In the genomic region with DNA sequence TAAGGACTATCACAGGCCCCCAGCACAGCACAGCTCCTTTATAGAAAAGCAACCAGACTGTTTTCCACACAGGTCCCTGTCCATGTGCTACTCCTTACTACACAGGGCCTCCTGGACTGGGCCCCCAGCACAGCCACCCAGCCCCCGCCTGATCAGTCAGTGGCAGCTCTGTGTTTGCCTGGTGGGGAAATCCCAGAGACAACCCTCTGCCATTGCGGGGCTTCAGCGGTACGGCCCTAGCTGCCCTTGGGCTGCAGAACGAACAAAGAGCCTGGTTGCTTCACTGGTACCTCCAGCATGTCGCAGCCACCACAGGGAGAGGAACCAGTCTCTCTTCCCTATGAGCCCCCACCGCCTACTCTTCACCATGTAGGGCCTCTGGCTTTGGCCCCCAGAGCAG, we compare ENCODE assay signal across 28 cellular contexts.
"Had no signal": no experiment of that assay in that cellular context is flagged by ENCODE, and none has a peak within 500 bp of the region (broad histone marks: within the 10 kb centered on the region; RNA-seq: fewer than 3 reads in every experiment).

No MANE protein-coding gene starts in this region.

- H3K27me3 ChIP-seq: hepatocyte, left lung, neural progenitor cell, ovary, stomach, testis, tibial artery, upper lobe of right lung had no signal

- H3K4me2 ChIP-seq: hepatocyte, neural progenitor cell had no signal

- H3K4me3 ChIP-seq: hepatocyte, left lung, lung, neural progenitor cell, ovary, prostate gland, skin epidermis, stomach, testis, tibial artery, upper lobe of right lung had no signal

- H3K36me3 ChIP-seq: ovary, prostate gland had no signal

- H3K27ac Mint-ChIP-seq: mesothelial cell of epicardium; natural killer cell; nephron progenitor cell; neural progenitor cell; stimulated activated naive B cell treated with anti-CD40 and anti-IgM and Interleukin-4, amounts not matched to agents 10 μg/mL and 1 μg/mL and 100 μg/mL, for 72 hours had no signal

- H3K9ac ChIP-seq: neural progenitor cell had no signal

- H3K4me1 ChIP-seq: left lung, neural progenitor cell, prostate gland, stomach, testis, tibial artery, upper lobe of right lung had no signal

- ATAC-seq: left cardiac atrium; left lung; natural killer cell; sciatic nerve; stimulated activated naive B cell treated with anti-CD40 and anti-IgM and Interleukin-4, amounts not matched to agents 10 μg/mL and 1 μg/mL and 100 μg/mL, for 72 hours; stimulated activated naive CD8-positive, alpha-beta T cell treated with anti-CD3 and anti-CD28 coated beads, Interleukin-15, Interleukin-2, amounts not matched to agents 100 U/mL and 50 U/mL, for 24 hours; upper lobe of right lung had no signal

- DNase-seq: kidney glomerular epithelial cell; left cardiac atrium; left lung; mesendoderm; naive B cell; natural killer cell; nephron progenitor cell; ovary; retina; right cardiac atrium; stimulated activated CD4-positive, alpha-beta T cell treated with anti-CD3 and anti-CD28 coated beads, Interleukin-12 subunit alpha, Interleukin-12 subunit beta, amount 100 ng/mL, for 4 hours; stimulated activated CD4-positive, alpha-beta T cell treated with anti-CD3 and anti-CD28 coated beads, Interleukin-15, amount 100 ng/mL, for 24 hours; stimulated activated CD4-positive, alpha-beta T cell treated with anti-CD3 and anti-CD28 coated beads, Interleukin-2, amount 100 ng/mL, for 24 hours; stimulated activated CD4-positive, alpha-beta T cell treated with anti-CD3 and anti-CD28 coated beads, Interleukin-4, amount 100 ng/mL, for 1 hour; stimulated activated naive B cell treated with anti-CD40 and anti-IgM and Interleukin-4, amounts not matched to agents 10 μg/mL and 1 μg/mL and 100 μg/mL, for 72 hours; stimulated activated naive CD8-positive, alpha-beta T cell treated with anti-CD3 and anti-CD28 coated beads, Interleukin-15, Interleukin-2, amounts not matched to agents 100 U/mL and 50 U/mL, for 24 hours; stomach; testis; tibial artery; trophoblast cell; upper lobe of right lung had no signal

- H3K27me3 Mint-ChIP-seq: naive B cell; stimulated activated naive B cell treated with anti-CD40 and anti-IgM and Interleukin-4, amounts not matched to agents 10 μg/mL and 1 μg/mL and 100 μg/mL, for 72 hours had no signal

- H2AFZ ChIP-seq: hepatocyte, neural progenitor cell had no signal

- H3K4me1 Mint-ChIP-seq: mesothelial cell of epicardium; nephron progenitor cell; neural progenitor cell; stimulated activated naive B cell treated with anti-CD40 and anti-IgM and Interleukin-4, amounts not matched to agents 10 μg/mL and 1 μg/mL and 100 μg/mL, for 72 hours had no signal

- H3K9me3 ChIP-seq: prostate gland, testis had no signal

- H3K27ac ChIP-seq: hepatocyte, left lung, neural progenitor cell, ovary, prostate gland, skin epidermis, stomach, testis, tibial artery, upper lobe of right lung had no signal

- H3K4me3 Mint-ChIP-seq: mesothelial cell of epicardium; natural killer cell; nephron progenitor cell; neural progenitor cell; stimulated activated naive B cell treated with anti-CD40 and anti-IgM and Interleukin-4, amounts not matched to agents 10 μg/mL and 1 μg/mL and 100 μg/mL, for 72 hours had no signal
